In the genomic region with DNA sequence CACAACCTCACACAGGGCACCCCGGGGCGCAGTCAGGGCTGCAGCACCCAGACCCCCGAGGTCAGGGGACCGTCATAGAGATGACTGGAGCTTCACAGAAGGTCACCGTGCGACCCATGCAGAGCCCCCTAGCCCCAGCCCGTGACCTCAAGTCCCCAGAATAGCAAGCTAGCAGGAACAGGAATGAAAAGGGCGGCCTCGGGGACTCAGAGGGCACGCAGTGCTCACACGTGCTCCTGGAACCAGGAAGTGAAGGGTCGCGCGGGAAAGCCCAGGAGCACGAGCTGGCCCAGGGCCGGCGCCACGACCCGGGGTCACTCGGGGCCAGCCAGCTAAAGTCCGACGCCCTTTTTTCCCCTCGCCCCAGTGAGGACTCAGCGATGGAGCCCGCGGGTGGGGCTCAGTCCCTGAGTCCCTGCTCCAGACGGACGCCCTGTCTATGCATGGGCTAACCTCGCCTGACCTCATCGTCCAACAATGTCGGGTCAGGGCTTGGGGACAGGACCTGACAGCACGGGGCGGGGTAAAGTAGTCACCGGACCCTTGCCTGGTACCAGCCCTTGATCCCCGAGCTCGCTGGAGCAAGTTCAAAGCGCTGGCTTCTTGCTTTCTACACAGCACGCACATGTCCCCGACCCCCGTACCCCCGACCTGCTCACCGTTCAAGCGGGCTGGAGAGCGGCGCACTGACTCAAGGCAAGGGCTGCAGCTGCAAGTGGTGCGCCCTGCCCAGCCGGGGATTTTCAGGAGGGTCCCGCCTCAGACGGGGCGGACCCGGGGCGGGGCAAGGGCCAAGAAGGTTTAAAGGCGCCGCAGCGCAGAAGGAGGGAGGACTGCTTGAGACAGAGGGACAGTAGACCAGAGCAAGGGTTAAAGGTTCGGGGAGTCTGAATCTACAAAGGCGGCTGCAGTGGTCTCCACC, we compare ENCODE assay signal across 8 cellular contexts. TPM values are rescaled to one million over a fixed set of nuclear protein-coding genes. Genes with fewer than 3 reads are reported as not detected.
DNase-seq lines count a peak whose midpoint lies in the region; ATAC-seq and TF ChIP-seq lines count a peak whose summit lies in the region.

A gene (minus strand): TSS at position 717 of the 922 bp plus-strand sequence. CDS start 4,998 bp downstream, outside the sequence.

- no peak for TF ChIP-seq RAD21 in neural cell (conservative IDR thresholded peaks at IDR 0.05)

- H3K4me3 ChIP-seq in Caco-2 (ENCODE audit: low read depth, low read length) (peak within 1 kb of the TSS; percentile 63), neural cell (ENCODE audit: low read length) (peak within 1 kb of the TSS; percentile 46)

- H3K9me2 ChIP-seq in neural cell (ENCODE audit: insufficient read depth, low read length) = no peaks in the 10 kb centered on the region

- peak within 1 kb of the TSS; percentile 98 for H3K27ac Mint-ChIP-seq in Caco-2 (ENCODE audit: unreplicated experiment)
- peak within 1 kb of the TSS; percentile 98 for H3K27ac Mint-ChIP-seq in activated T-helper 2 cell treated with anti-CD3 and anti-CD28 coated beads, Interferon-gamma antibody, Interleukin-2, Interleukin-4, amounts not matched to agents 10 μg/mL and 5 μg/mL and 100 μg/mL, durations not matched to agents 14 hours and 24 hours and 36 hours
- H3K27ac Mint-ChIP-seq in stimulated activated naive CD8-positive, alpha-beta T cell treated with anti-CD3 and anti-CD28 coated beads, Interleukin-15, amount 100 ng/mL, for 72 hours = peak within 1 kb of the TSS; percentile 98 to 100

- no peaks in the 10 kb centered on the region for H3K9me3 ChIP-seq in Caco-2
- H3K9me3 ChIP-seq in neural cell (ENCODE audit: low read length) = no peaks in the 10 kb centered on the region

- peaks cover 43% of the 10 kb centered on the region for H3K4me1 ChIP-seq in Caco-2

- no peaks in the 10 kb centered on the region for H3K79me2 ChIP-seq in neural cell (replicated peaks; ENCODE audit: insufficient read depth, low read length)

- intact Hi-C loops in Caco-2 (cut with micrococcal nuclease; ENCODE audit: unreplicated experiment) = loop anchor here (1.0 to 2.0 kb wide), 4 partner anchors 8 to 24 kb away; a partner anchor contains a TSS
- intact Hi-C loops in activated T-helper 2 cell treated with anti-CD3 and anti-CD28 coated beads, Interferon-gamma antibody, Interleukin-2, Interleukin-4, amounts not matched to agents 10 μg/mL and 5 μg/mL and 100 μg/mL, durations not matched to agents 14 hours and 24 hours and 36 hours (cut with micrococcal nuclease) = loop anchor here (1.0 to 10.0 kb wide), 7 partner anchors 71 to 1108 kb away; a partner anchor contains a TSS

- H3K27me3 ChIP-seq in Caco-2 (replicated peaks; ENCODE audit: control insufficient read depth, insufficient read depth, low read length) (no peaks in the 10 kb centered on the region), neural cell (ENCODE audit: insufficient read depth, low read depth, low read length) (peaks cover 21% of the 10 kb centered on the region)

- H3K9ac ChIP-seq in neural cell (ENCODE audit: low read length) = no peak within 1 kb of the TSS

- BruUV-seq in Caco-2 (replicated peaks; lab: Mats Ljungman, UMichigan) = TSS peak; percentile 45

- H4K20me1 ChIP-seq in neural cell (ENCODE audit: insufficient read depth) = no peaks in the 10 kb centered on the region

- POLR2A ChIA-PET in Caco-2 (lab: Charles Lee) = interaction anchor here (0.8 to 1.5 kb wide), 4 partner anchors 9 to 81 kb away, joined by 3 to 10 read pairs (median 4); no protein-coding TSS in a partner anchor

- peak within 1 kb of the TSS; percentile 74 for H3K4me3 Mint-ChIP-seq in Caco-2 (ENCODE audit: unreplicated experiment)
- H3K4me3 Mint-ChIP-seq in activated T-helper 2 cell treated with anti-CD3 and anti-CD28 coated beads, Interferon-gamma antibody, Interleukin-2, Interleukin-4, amounts not matched to agents 10 μg/mL and 5 μg/mL and 100 μg/mL, durations not matched to agents 14 hours and 24 hours and 36 hours (ENCODE audit: low read depth) = peak within 1 kb of the TSS; percentile 95
- H3K4me3 Mint-ChIP-seq in stimulated activated naive CD8-positive, alpha-beta T cell treated with anti-CD3 and anti-CD28 coated beads, Interleukin-15, amount 100 ng/mL, for 72 hours = peak within 1 kb of the TSS; percentile 91 to 97

- ATAC-seq in GM19467 (IDR thresholded peaks at IDR 0.05; ENCODE audit: unreplicated experiment) = peak; percentile 60
- peak; percentile 64 for ATAC-seq in stimulated activated naive CD8-positive, alpha-beta T cell treated with anti-CD3 and anti-CD28 coated beads, Interleukin-15, amount 100 ng/mL, for 72 hours

- peaks cover 2% of the 10 kb centered on the region; the same call in 1 of the 2 replicates for H3K36me3 ChIP-seq in Caco-2 (ENCODE audit: control insufficient read depth, insufficient read depth, low read length)
- H3K36me3 ChIP-seq in neural cell (ENCODE audit: insufficient read depth, low read length) = no peaks in the 10 kb centered on the region

- TF ChIP-seq CTCF in Caco-2 (IDR thresholded peaks at IDR 0.05; ENCODE audit: insufficient read depth in 1 of 2, low read depth in 1 of 2, low read length in 1 of 2, severe bottlenecking in 1 of 2, unreplicated experiment in 1 of 2) (no peak), neural cell (IDR thresholded peaks at IDR 0.05; ENCODE audit: poor library complexity, severe bottlenecking) (no peak)

- no peaks in the 10 kb centered on the region for H3K27me3 Mint-ChIP-seq in Caco-2 (ENCODE audit: insufficient read depth, unreplicated experiment)
- no peaks in the 10 kb centered on the region for H3K27me3 Mint-ChIP-seq in activated T-helper 2 cell treated with anti-CD3 and anti-CD28 coated beads, Interferon-gamma antibody, Interleukin-2, Interleukin-4, amounts not matched to agents 10 μg/mL and 5 μg/mL and 100 μg/mL, durations not matched to agents 14 hours and 24 hours and 36 hours (ENCODE audit: low read depth)
- H3K27me3 Mint-ChIP-seq in stimulated activated naive CD8-positive, alpha-beta T cell treated with anti-CD3 and anti-CD28 coated beads, Interleukin-15, amount 100 ng/mL, for 72 hours = no peaks in the 10 kb centered on the region

- H3K4me2 ChIP-seq in neural cell (ENCODE audit: low read length) = no peak within 1 kb of the TSS

- no peak for TF ChIP-seq EP300 in neural cell (conservative IDR thresholded peaks at IDR 0.05; ENCODE audit: poor library complexity, severe bottlenecking)

- H2AFZ ChIP-seq in neural cell (ENCODE audit: low read depth, low read length) = no peak within 1 kb of the TSS

- peaks cover 43% of the 10 kb centered on the region for H3K4me1 Mint-ChIP-seq in Caco-2 (ENCODE audit: low read depth, unreplicated experiment)
- peaks cover 36% of the 10 kb centered on the region for H3K4me1 Mint-ChIP-seq in activated T-helper 2 cell treated with anti-CD3 and anti-CD28 coated beads, Interferon-gamma antibody, Interleukin-2, Interleukin-4, amounts not matched to agents 10 μg/mL and 5 μg/mL and 100 μg/mL, durations not matched to agents 14 hours and 24 hours and 36 hours (ENCODE audit: low read depth)
- H3K4me1 Mint-ChIP-seq in stimulated activated naive CD8-positive, alpha-beta T cell treated with anti-CD3 and anti-CD28 coated beads, Interleukin-15, amount 100 ng/mL, for 72 hours = peaks cover 62% of the 10 kb centered on the region

- no peak within 1 kb of the TSS for H3K27ac ChIP-seq in neural cell (ENCODE audit: low read length)

- CTCF ChIA-PET in Caco-2 (lab: Charles Lee) = interaction anchor here (1.1 to 1.7 kb wide), 5 partner anchors 9 to 144 kb away, joined by 3 to 8 read pairs (median 5); a partner anchor contains a TSS

- DNase-seq in Caco-2 = peak; percentile 91 to 92
- DNase-seq in HPDE6-E6E7 (ENCODE audit: extremely low spot score) = peak; percentile 85
- DNase-seq in RPMI8226 = peak; percentile 96
- DNase-seq in activated T-helper 2 cell treated with anti-CD3 and anti-CD28 coated beads, Interferon-gamma antibody, Interleukin-2, Interleukin-4, amounts not matched to agents 10 μg/mL and 5 μg/mL and 100 μg/mL, durations not matched to agents 14 hours and 24 hours and 36 hours (ENCODE audit: low spot score) = peak; percentile 86
- peak; percentile 86 for DNase-seq in fibroblast of peridontal ligament (ENCODE audit: extremely low read depth)
- peak; percentile 92 to 95 for DNase-seq in stimulated activated naive CD8-positive, alpha-beta T cell treated with anti-CD3 and anti-CD28 coated beads, Interleukin-15, amount 100 ng/mL, for 72 hours

- no peaks in the 10 kb centered on the region for H3K9me3 Mint-ChIP-seq in Caco-2 (ENCODE audit: unreplicated experiment)
- H3K9me3 Mint-ChIP-seq in activated T-helper 2 cell treated with anti-CD3 and anti-CD28 coated beads, Interferon-gamma antibody, Interleukin-2, Interleukin-4, amounts not matched to agents 10 μg/mL and 5 μg/mL and 100 μg/mL, durations not matched to agents 14 hours and 24 hours and 36 hours = no peaks in the 10 kb centered on the region
- no peaks in the 10 kb centered on the region for H3K9me3 Mint-ChIP-seq in stimulated activated naive CD8-positive, alpha-beta T cell treated with anti-CD3 and anti-CD28 coated beads, Interleukin-15, amount 100 ng/mL, for 72 hours

- peaks cover 73% of the 10 kb centered on the region for H3K36me3 Mint-ChIP-seq in Caco-2 (ENCODE audit: insufficient read depth, unreplicated experiment)
- H3K36me3 Mint-ChIP-seq in activated T-helper 2 cell treated with anti-CD3 and anti-CD28 coated beads, Interferon-gamma antibody, Interleukin-2, Interleukin-4, amounts not matched to agents 10 μg/mL and 5 μg/mL and 100 μg/mL, durations not matched to agents 14 hours and 24 hours and 36 hours (ENCODE audit: low read depth) = peaks cover 44% of the 10 kb centered on the region

- H3F3A ChIP-seq in neural cell (ENCODE audit: insufficient read depth, low read length, poor library complexity, severe bottlenecking) = no peaks in the 10 kb centered on the region

TF ChIP-seq in neural cell, 6 proteins besides CTCF, POLR2A, EP300 and RAD21 (continues in another document):
- no peak for TF ChIP-seq TAF1 (IDR thresholded peaks at IDR 0.05; ENCODE audit: low read depth)

RNA-seq across cellular contexts. Expression of the gene that starts here (rescaled TPM):
- total RNA-seq in Caco-2 (2022) = 518 and 531 TPM in 2 replicates
- 558 and 578 TPM in 2 replicates for total RNA-seq in activated T-helper 2 cell treated with anti-CD3 and anti-CD28 coated beads, Interferon-gamma antibody, Interleukin-2, Interleukin-4, amounts not matched to agents 10 μg/mL and 5 μg/mL and 100 μg/mL, durations not matched to agents 14 hours and 24 hours and 36 hours
- 0.52 and 0.90 TPM in 2 replicates for polyA plus RNA-seq in neural cell
- not detected in 2 replicates for polyA minus RNA-seq in neural cell
